ENCODE assay signal across 8 cellular contexts in the genomic region with DNA sequence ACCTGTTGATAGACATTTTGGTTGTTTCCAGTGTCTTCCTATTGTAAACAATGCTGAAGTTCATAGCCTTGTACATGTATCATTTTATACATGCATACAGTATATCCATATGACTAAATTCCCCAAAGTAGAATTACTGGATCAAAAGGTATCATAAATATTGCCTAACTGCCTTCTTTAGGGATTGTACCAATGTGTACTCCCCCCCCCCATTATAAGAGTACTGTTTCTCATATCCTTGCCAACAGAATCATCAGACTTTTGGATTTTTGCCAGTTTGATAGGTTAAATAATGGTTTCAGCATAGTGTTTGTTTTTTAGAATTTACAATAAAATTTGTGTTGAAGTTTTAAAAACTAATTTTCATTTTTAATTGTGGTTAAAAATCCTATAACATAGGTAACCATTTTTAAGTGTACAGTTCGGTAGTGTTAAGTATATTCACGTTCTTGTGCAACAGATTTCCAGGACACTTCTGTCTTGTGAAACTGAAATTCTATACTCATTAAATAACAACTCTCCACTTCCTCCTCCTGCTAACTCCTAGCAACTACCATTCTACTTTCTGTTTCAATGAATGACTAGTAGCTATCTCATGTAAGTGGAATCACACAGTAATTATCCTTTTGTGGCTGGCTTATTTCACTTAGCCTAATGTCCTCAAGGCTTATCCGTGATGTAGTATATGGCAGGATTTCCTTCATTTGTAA. TPM values are rescaled to one million over a fixed set of nuclear protein-coding genes. Genes with fewer than 3 reads are reported as not detected.
DNase-seq lines count a peak whose midpoint lies in the region; ATAC-seq, FAIRE-seq and TF ChIP-seq lines count a peak whose summit lies in the region.

No MANE protein-coding gene starts in this region.

- intact Hi-C loops in PC-9 (cut with micrococcal nuclease; ENCODE audit: unreplicated experiment), result loop anchor here (5.0 kb wide), 1 partner anchor 215 kb away; no protein-coding TSS in a partner anchor

- no peak overlapping the region; the same call in 1 of the 2 replicates for H2AFZ ChIP-seq in PC-9

- no peaks in the 10 kb centered on the region; the same call in 1 of the 2 replicates for H3K9me3 ChIP-seq in PC-9 (ENCODE audit: insufficient read depth, low read depth)

- no peaks in the 10 kb centered on the region for H3K9me2 ChIP-seq in PC-9 (ENCODE audit: insufficient read depth)

- TF ChIP-seq CTCF in PC-9 (conservative IDR thresholded peaks at IDR 0.05), result no peak

- H3K27me3 ChIP-seq in PC-9 (ENCODE audit: insufficient read depth, low read depth), result no peaks in the 10 kb centered on the region

- peaks cover 47% of the 10 kb centered on the region for H3K4me1 ChIP-seq in PC-9 (replicated peaks; ENCODE audit: insufficient read depth)

- DNase-seq in GM12891 (ENCODE audit: insufficient read length, low spot score) (no peak), HT1080 (ENCODE audit: low read depth) (peak; percentile 89), PC-9 (peak in 1 of 2 experiments; percentile 99), globus pallidus (ENCODE audit: low spot score) (peak; percentile 26), SK-N-DZ (ENCODE audit: low spot score) (no peak), HuH-7 (ENCODE audit: low spot score) (no peak)
- DNase-seq in activated effector memory CD4-positive, alpha-beta T cell treated with Interleukin-2 at 50 U/mL for 16 hours, result no peak

- peak overlapping the region; percentile 21; the same call in 1 of the 2 replicates for H3K4me3 ChIP-seq in PC-9

- CTCF ChIA-PET in PC-9 (lab: Charles Lee), result interaction anchor here (0.5 to 0.9 kb wide), 2 partner anchors 14 to 656 kb away, joined by 3 to 12 read pairs; no protein-coding TSS in a partner anchor

- peaks cover 40% of the 10 kb centered on the region for H3F3A ChIP-seq in PC-9 (ENCODE audit: insufficient read depth, low read depth)

- no peak for TF ChIP-seq POLR2A in GM12891 (IDR thresholded peaks at IDR 0.05; ENCODE audit: low read depth, low read length)

- POLR2A ChIA-PET in PC-9 (lab: Charles Lee; ENCODE audit: unreplicated experiment), result interaction anchor here (0.6 to 1.0 kb wide), 3 partner anchors 10 to 228 kb away, joined by 3 to 7 read pairs (median 3); no protein-coding TSS in a partner anchor

- FAIRE-seq in GM12891 (lab: Jason Lieb, UNC), result peak; percentile 82

- no TSS peak for BruUV-seq in PC-9 (replicated peaks; lab: Mats Ljungman, UMichigan)

- peak overlapping the region; percentile 64 for H3K4me2 ChIP-seq in PC-9

- H3K27ac ChIP-seq in PC-9, result peak overlapping the region; percentile 88

- H3K79me2 ChIP-seq in PC-9 (ENCODE audit: low read depth), result no peaks in the 10 kb centered on the region

- H4K20me1 ChIP-seq in PC-9 (ENCODE audit: insufficient read depth), result no peaks in the 10 kb centered on the region

- no peaks in the 10 kb centered on the region for H3K36me3 ChIP-seq in PC-9 (ENCODE audit: low read depth)

- peak; percentile 99 for ATAC-seq in GM21529 (IDR thresholded peaks at IDR 0.05; ENCODE audit: unreplicated experiment)

TF ChIP-seq in GM12891, 5 proteins besides CTCF, POLR2A, EP300 and RAD21:
- TF ChIP-seq TAF1 (IDR thresholded peaks at IDR 0.05; ENCODE audit: low read depth, low read length) (no peak), SPI1 (IDR thresholded peaks at IDR 0.05; ENCODE audit: low read depth, low read length) (peak; percentile 88), PAX5 (IDR thresholded peaks at IDR 0.05; ENCODE audit: insufficient read depth, low read length, severe bottlenecking) (no peak)

RNA-seq across cellular contexts. Expression of a gene that starts 30.8 kb away (rescaled TPM):
- 11.1 TPM for polyA plus RNA-seq in GM12891 (2012; ENCODE audit: low read depth, missing spikeins)
- total RNA-seq in HT1080 (2014; rRNA removed; shearing (Covaris generic)), result 17.6 and 25.6 TPM in 2 replicates
- polyA plus RNA-seq in HT1080 (2015; cell fraction: cytosol; rRNA removed), result 31.7 and 36.6 TPM in 2 replicates
- 6.7 and 12.3 TPM in 2 replicates for polyA plus RNA-seq in HT1080 (2015; cell fraction: nucleus; rRNA removed)
- total RNA-seq in PC-9 (2021), result 42.2 and 65.5 TPM in 2 replicates
- polyA plus RNA-seq in SK-N-DZ (2014; cell fraction: cytosol; rRNA removed), result 34.4 and 39.0 TPM in 2 replicates
- 6.9 and 10.4 TPM in 2 replicates for polyA plus RNA-seq in SK-N-DZ (2014; cell fraction: nucleus; rRNA removed)

Comparison
In these comparisons a context has a peak if more than half of its experiments do, and no peak if none do; other contexts are left out.
1. DNase-seq: peak in HT1080 (single experiment) and globus pallidus (single experiment); none in GM12891 (single experiment), SK-N-DZ (single experiment), HuH-7 (single experiment) and activated effector memory CD4-positive, alpha-beta T cell treated with Interleukin-2 at 50 U/mL for 16 hours (single experiment).